In genomic region chr1:205800973-205801703, GRCh38 we compare ENCODE assay signal across 20 cellular contexts. TPM values are rescaled to one million over a fixed set of nuclear protein-coding genes. Genes with fewer than 3 reads are reported as not detected.
DNase-seq lines count a peak whose midpoint lies in the region; ATAC-seq and TF ChIP-seq lines count a peak whose summit lies in the region.
"Had no signal": no experiment of that assay in that cellular context is flagged by ENCODE, and none has a peak within 500 bp of the region (broad histone marks: within the 10 kb centered on the region; RNA-seq: fewer than 3 reads in every experiment).

No MANE protein-coding gene starts in this region.

- H3K27me3 ChIP-seq in heart left ventricle (no peaks in the 10 kb centered on the region), upper lobe of right lung (no peaks in the 10 kb centered on the region)
- H3K27me3 ChIP-seq: adrenal gland, gastroesophageal sphincter had no signal

- intact Hi-C loops in heart left ventricle (cut with DNase I): no loop called here
- intact Hi-C loops in left cardiac atrium (cut with DNase I): no loop called here
- intact Hi-C loops in activated CD8-positive, alpha-beta T cell treated with anti-CD3 and anti-CD28 coated beads for 36 hours (cut with micrococcal nuclease): no loop called here
- intact Hi-C loops in upper lobe of right lung (cut with DNase I): no loop called here

- H3K9me3 Mint-ChIP-seq in activated CD8-positive, alpha-beta T cell treated with anti-CD3 and anti-CD28 coated beads for 36 hours: no peaks in the 10 kb centered on the region
- H3K9me3 Mint-ChIP-seq: immature natural killer cell, mesothelial cell of epicardium had no signal

- 39 to 67% (median 54%) methylated on average over 7 of the region's 7 CpGs for WGBS in heart left ventricle, 4 donors

- H3K27ac ChIP-seq in heart left ventricle: peak overlapping the region in 11 of 12 donors; percentile 32 to 67 (median 54)
- H3K27ac ChIP-seq in upper lobe of right lung: no peak overlapping the region
- H3K27ac ChIP-seq: coronary artery had no signal

- CTCF ChIA-PET in activated CD8-positive, alpha-beta T cell treated with anti-CD3 and anti-CD28 coated beads for 36 hours (lab: Charles Lee): interaction anchor here (1.2 kb wide), 1 partner anchor 118 kb away, joined by 4 read pairs; no protein-coding TSS in a partner anchor

- TF ChIP-seq CTCF in heart left ventricle (IDR thresholded peaks at IDR 0.05): no peak
- TF ChIP-seq CTCF in activated CD8-positive, alpha-beta T cell treated with anti-CD3 and anti-CD28 coated beads for 36 hours (IDR thresholded peaks at IDR 0.05): no peak
- no peak for TF ChIP-seq CTCF in upper lobe of right lung (IDR thresholded peaks at IDR 0.05)
- no peak for TF ChIP-seq CTCF in omental fat pad (IDR thresholded peaks at IDR 0.05)

- peak overlapping the region; percentile 60 for H3K27ac Mint-ChIP-seq in activated CD8-positive, alpha-beta T cell treated with anti-CD3 and anti-CD28 coated beads for 36 hours
- H3K27ac Mint-ChIP-seq: mesothelial cell of epicardium had no signal

- no peaks in the 10 kb centered on the region for H3K9me3 ChIP-seq in heart left ventricle
- no peaks in the 10 kb centered on the region for H3K9me3 ChIP-seq in upper lobe of right lung
- H3K9me3 ChIP-seq: adrenal gland, gastroesophageal sphincter had no signal

- peaks cover 24% of the 10 kb centered on the region for H3K4me1 Mint-ChIP-seq in activated CD8-positive, alpha-beta T cell treated with anti-CD3 and anti-CD28 coated beads for 36 hours (ENCODE audit: low read depth)

- peaks cover 2 to 64% (median 48%) of the 10 kb centered on the region in 9 donors for H3K36me3 ChIP-seq in heart left ventricle
- peaks cover 41% of the 10 kb centered on the region for H3K36me3 ChIP-seq in upper lobe of right lung

- DNase-seq in heart left ventricle (no peak), left cardiac atrium (no peak), medulla oblongata (ENCODE audit: extremely low spot score) (peak; percentile 4), upper lobe of right lung (no peak), HuH-7 (ENCODE audit: low spot score) (no peak), omental fat pad (ENCODE audit: low spot score) (no peak)
- DNase-seq in activated CD8-positive, alpha-beta T cell treated with anti-CD3 and anti-CD28 coated beads for 36 hours: no peak
- DNase-seq: activated CD4-positive, alpha-beta T cell treated with anti-CD3 and anti-CD28 coated beads for 1 hour; activated CD8-positive, alpha-beta memory T cell treated with anti-CD3 and anti-CD28 coated beads, Interleukin-2, amount 50 U/mL, for 48 hours; adrenal gland; immature natural killer cell; NCI-H1048; posterior cingulate gyrus; SHP77 treated with DMSO at 0.1 percent for 48 hours had no signal

- H3K4me1 ChIP-seq in heart left ventricle (peaks cover 0 to 79% (median 39%) of the 10 kb centered on the region in 12 donors), upper lobe of right lung (peaks cover 11% of the 10 kb centered on the region)

- no peaks in the 10 kb centered on the region for H3K27me3 Mint-ChIP-seq in activated CD8-positive, alpha-beta T cell treated with anti-CD3 and anti-CD28 coated beads for 36 hours

- H3K36me3 Mint-ChIP-seq in activated CD8-positive, alpha-beta T cell treated with anti-CD3 and anti-CD28 coated beads for 36 hours (ENCODE audit: low read depth): peaks cover 15% of the 10 kb centered on the region

- H3K4me3 Mint-ChIP-seq in activated CD8-positive, alpha-beta T cell treated with anti-CD3 and anti-CD28 coated beads for 36 hours: no peak overlapping the region
- H3K4me3 Mint-ChIP-seq: immature natural killer cell, mesothelial cell of epicardium had no signal

- H3K4me3 ChIP-seq in heart left ventricle (peak overlapping the region in 1 of 12 donors; percentile 16), upper lobe of right lung (no peak overlapping the region)
- H3K4me3 ChIP-seq: adrenal gland, coronary artery, gastroesophageal sphincter had no signal

- no peak for TF ChIP-seq POLR2A in heart left ventricle (IDR thresholded peaks at IDR 0.05)

- POLR2A ChIA-PET in activated CD8-positive, alpha-beta T cell treated with anti-CD3 and anti-CD28 coated beads for 36 hours (lab: Charles Lee): interaction anchor here (0.9 kb wide), 1 partner anchor 10 kb away, joined by 4 read pairs; no protein-coding TSS in a partner anchor

- peak in 3 of 4 donors; percentile 23 to 50 (median 46) for ATAC-seq in heart left ventricle
- no peak for ATAC-seq in left cardiac atrium
- ATAC-seq in activated CD8-positive, alpha-beta T cell treated with anti-CD3 and anti-CD28 coated beads for 36 hours: no peak
- ATAC-seq in upper lobe of right lung: peak; percentile 54
- no peak for ATAC-seq in omental fat pad (ENCODE audit: low FRiP score)
- ATAC-seq in GM21717 (IDR thresholded peaks at IDR 0.05; ENCODE audit: unreplicated experiment): no peak
- ATAC-seq: gastroesophageal sphincter, HCT116 had no signal

RNA-seq across cellular contexts. Expression of gene SLC41A1, which starts 11.9 kb away (rescaled TPM):
- total RNA-seq in heart left ventricle (100 to 1,000 TPM; 247 to 442 (median 333) TPM), left cardiac atrium (100 to 1,000 TPM; 162 to 206 TPM), upper lobe of right lung (35.8 TPM), omental fat pad (10 to 100 TPM; 15.3 to 33.1 (median 25.1) TPM)
- polyA plus RNA-seq in heart left ventricle: 100 to 1,000 TPM; 146 to 198 TPM
- 10 to 100 TPM; 33.6 to 35.3 TPM for total RNA-seq in activated CD8-positive, alpha-beta T cell treated with anti-CD3 and anti-CD28 coated beads for 36 hours

RNA-seq across cellular contexts. Expression of gene RAB29, which starts 25.9 kb away (rescaled TPM):
- 10 to 100 TPM; 13.8 to 26.0 (median 16.6) TPM for total RNA-seq in heart left ventricle
- polyA plus RNA-seq in heart left ventricle: 10 to 100 TPM in 1 of 2 donors, 1 to 10 TPM in 1; 6.5 to 13.1 TPM
- total RNA-seq in left cardiac atrium: 10 to 100 TPM; 13.1 to 18.7 TPM
- 10 to 100 TPM; 20.1 to 22.5 TPM for total RNA-seq in activated CD8-positive, alpha-beta T cell treated with anti-CD3 and anti-CD28 coated beads for 36 hours
- 24.7 TPM for total RNA-seq in upper lobe of right lung
- 10 to 100 TPM; 14.4 to 26.9 (median 20.0) TPM for total RNA-seq in omental fat pad

RNA-seq across cellular contexts. Expression of gene PM20D1, which starts 48.8 kb away (rescaled TPM):
- total RNA-seq in heart left ventricle: 1 to 10 TPM in 2 of 9 donors, under 1 TPM in 6, not detected in 1; 0.45 to 1.4 (median 0.78) TPM
- under 1 TPM; 0.28 to 0.65 TPM for polyA plus RNA-seq in heart left ventricle
- total RNA-seq in left cardiac atrium: under 1 TPM; 0.31 to 0.91 TPM
- under 1 TPM; 0.22 to 0.29 TPM for total RNA-seq in activated CD8-positive, alpha-beta T cell treated with anti-CD3 and anti-CD28 coated beads for 36 hours
- 0.72 TPM for total RNA-seq in upper lobe of right lung
- under 1 TPM; 0.19 to 0.74 (median 0.50) TPM for total RNA-seq in omental fat pad
- total RNA-seq: epithelial cell of proximal tubule, mesothelial cell of epicardium had no signal

RNA-seq across cellular contexts. Expression of gene NUCKS1, which starts 51.2 kb away (rescaled TPM):
- 100 to 1,000 TPM in 8 of 9 donors, 10 to 100 TPM in 1; 83.8 to 240 (median 198) TPM for total RNA-seq in heart left ventricle
- 10 to 100 TPM; 73.4 to 75.3 TPM for polyA plus RNA-seq in heart left ventricle
- total RNA-seq in left cardiac atrium: 100 to 1,000 TPM; 162 to 221 TPM
- 100 to 1,000 TPM; 145 to 177 TPM for total RNA-seq in activated CD8-positive, alpha-beta T cell treated with anti-CD3 and anti-CD28 coated beads for 36 hours
- 117 TPM for total RNA-seq in upper lobe of right lung
- 10 to 100 TPM; 54.8 to 84.8 (median 71.2) TPM for total RNA-seq in omental fat pad

Comparison
In these comparisons a context has a peak if more than half of its experiments do, and no peak if none do; other contexts are left out.
1. ATAC-seq: peak in heart left ventricle (3 of 4) and upper lobe of right lung (single experiment); none in left cardiac atrium (0 of 2), activated CD8-positive, alpha-beta T cell treated with anti-CD3 and anti-CD28 coated beads for 36 hours (single experiment), omental fat pad (single experiment) and GM21717 (single experiment).